In the genomic region with DNA sequence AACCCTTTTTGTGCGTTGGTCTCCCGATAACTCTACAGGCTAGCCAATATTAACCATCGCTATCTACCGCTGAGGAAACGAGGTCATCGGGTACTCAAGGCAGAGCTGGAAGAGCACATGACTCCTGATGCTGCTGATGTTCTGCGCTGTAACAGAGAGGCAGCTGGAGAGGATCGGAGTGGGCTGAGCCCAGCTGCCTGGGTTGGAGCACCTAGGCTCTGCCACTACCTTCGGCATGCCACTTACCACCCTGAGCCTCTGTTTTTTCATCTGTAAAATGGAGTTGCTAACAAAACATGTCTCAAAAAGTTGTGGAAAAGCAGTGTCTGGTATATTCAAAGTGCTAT, we compare ENCODE assay signal across 1 cellular context.
TF ChIP-seq lines count a peak whose summit lies in the region.

No MANE protein-coding gene starts in this region.

TF ChIP-seq in GM12878, 131 proteins besides CTCF, POLR2A, EP300 and RAD21:
- TF ChIP-seq NBN (IDR thresholded peaks at IDR 0.05) = no peak
- no peak for TF ChIP-seq SP1 (IDR thresholded peaks at IDR 0.05; ENCODE audit: low read depth, low read length)
- TF ChIP-seq ZNF217 (IDR thresholded peaks at IDR 0.05) = no peak
- TF ChIP-seq BHLHE40 (IDR thresholded peaks at IDR 0.05; ENCODE audit: borderline replicate concordance in 1 of 2, low read depth in 2 of 2, low read length in 1 of 2) = no peak
- no peak for TF ChIP-seq SUZ12 (IDR thresholded peaks at IDR 0.05; ENCODE audit: unreplicated experiment)
- TF ChIP-seq HDAC6 (IDR thresholded peaks at IDR 0.05; ENCODE audit: unreplicated experiment) = no peak
- TF ChIP-seq, protein P1, sequence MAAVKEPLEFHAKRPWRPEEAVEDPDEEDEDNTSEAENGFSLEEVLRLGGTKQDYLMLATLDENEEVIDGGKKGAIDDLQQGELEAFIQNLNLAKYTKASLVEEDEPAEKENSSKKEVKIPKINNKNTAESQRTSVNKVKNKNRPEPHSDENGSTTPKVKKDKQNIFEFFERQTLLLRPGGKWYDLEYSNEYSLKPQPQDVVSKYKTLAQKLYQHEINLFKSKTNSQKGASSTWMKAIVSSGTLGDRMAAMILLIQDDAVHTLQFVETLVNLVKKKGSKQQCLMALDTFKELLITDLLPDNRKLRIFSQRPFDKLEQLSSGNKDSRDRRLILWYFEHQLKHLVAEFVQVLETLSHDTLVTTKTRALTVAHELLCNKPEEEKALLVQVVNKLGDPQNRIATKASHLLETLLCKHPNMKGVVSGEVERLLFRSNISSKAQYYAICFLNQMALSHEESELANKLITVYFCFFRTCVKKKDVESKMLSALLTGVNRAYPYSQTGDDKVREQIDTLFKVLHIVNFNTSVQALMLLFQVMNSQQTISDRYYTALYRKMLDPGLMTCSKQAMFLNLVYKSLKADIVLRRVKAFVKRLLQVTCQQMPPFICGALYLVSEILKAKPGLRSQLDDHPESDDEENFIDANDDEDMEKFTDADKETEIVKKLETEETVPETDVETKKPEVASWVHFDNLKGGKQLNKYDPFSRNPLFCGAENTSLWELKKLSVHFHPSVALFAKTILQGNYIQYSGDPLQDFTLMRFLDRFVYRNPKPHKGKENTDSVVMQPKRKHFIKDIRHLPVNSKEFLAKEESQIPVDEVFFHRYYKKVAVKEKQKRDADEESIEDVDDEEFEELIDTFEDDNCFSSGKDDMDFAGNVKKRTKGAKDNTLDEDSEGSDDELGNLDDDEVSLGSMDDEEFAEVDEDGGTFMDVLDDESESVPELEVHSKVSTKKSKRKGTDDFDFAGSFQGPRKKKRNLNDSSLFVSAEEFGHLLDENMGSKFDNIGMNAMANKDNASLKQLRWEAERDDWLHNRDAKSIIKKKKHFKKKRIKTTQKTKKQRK (IDR thresholded peaks at IDR 0.05; ENCODE audit: low read depth, low read length) = no peak
- no peak for TF ChIP-seq MTA2 (IDR thresholded peaks at IDR 0.05; ENCODE audit: low read depth)
- TF ChIP-seq ZBED1 (IDR thresholded peaks at IDR 0.05; ENCODE audit: borderline replicate concordance) = no peak
- TF ChIP-seq, protein P2, sequence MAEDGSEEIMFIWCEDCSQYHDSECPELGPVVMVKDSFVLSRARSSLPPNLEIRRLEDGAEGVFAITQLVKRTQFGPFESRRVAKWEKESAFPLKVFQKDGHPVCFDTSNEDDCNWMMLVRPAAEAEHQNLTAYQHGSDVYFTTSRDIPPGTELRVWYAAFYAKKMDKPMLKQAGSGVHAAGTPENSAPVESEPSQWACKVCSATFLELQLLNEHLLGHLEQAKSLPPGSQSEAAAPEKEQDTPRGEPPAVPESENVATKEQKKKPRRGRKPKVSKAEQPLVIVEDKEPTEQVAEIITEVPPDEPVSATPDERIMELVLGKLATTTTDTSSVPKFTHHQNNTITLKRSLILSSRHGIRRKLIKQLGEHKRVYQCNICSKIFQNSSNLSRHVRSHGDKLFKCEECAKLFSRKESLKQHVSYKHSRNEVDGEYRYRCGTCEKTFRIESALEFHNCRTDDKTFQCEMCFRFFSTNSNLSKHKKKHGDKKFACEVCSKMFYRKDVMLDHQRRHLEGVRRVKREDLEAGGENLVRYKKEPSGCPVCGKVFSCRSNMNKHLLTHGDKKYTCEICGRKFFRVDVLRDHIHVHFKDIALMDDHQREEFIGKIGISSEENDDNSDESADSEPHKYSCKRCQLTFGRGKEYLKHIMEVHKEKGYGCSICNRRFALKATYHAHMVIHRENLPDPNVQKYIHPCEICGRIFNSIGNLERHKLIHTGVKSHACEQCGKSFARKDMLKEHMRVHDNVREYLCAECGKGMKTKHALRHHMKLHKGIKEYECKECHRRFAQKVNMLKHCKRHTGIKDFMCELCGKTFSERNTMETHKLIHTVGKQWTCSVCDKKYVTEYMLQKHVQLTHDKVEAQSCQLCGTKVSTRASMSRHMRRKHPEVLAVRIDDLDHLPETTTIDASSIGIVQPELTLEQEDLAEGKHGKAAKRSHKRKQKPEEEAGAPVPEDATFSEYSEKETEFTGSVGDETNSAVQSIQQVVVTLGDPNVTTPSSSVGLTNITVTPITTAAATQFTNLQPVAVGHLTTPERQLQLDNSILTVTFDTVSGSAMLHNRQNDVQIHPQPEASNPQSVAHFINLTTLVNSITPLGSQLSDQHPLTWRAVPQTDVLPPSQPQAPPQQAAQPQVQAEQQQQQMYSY (CRISPR knock-in tag; IDR thresholded peaks at IDR 0.05) = no peak
- no peak for TF ChIP-seq TARDBP (IDR thresholded peaks at IDR 0.05; ENCODE audit: borderline replicate concordance)
- no peak for TF ChIP-seq TCF7 (IDR thresholded peaks at IDR 0.05; ENCODE audit: borderline replicate concordance)
- no peak for TF ChIP-seq MEF2A (IDR thresholded peaks at IDR 0.05; ENCODE audit: insufficient read depth, low read depth, low read length)
- no peak for TF ChIP-seq CHD2 (IDR thresholded peaks at IDR 0.05; ENCODE audit: borderline replicate concordance, low read depth, low read length)
- TF ChIP-seq ZNF274 (IDR thresholded peaks at IDR 0.05; ENCODE audit: insufficient read depth, insufficient read length) = no peak
- no peak for TF ChIP-seq FOXK2 (IDR thresholded peaks at IDR 0.05)
- no peak for TF ChIP-seq ZNF622 (IDR thresholded peaks at IDR 0.05)
